20 cellular contexts compared by ENCODE assay signal in genomic region chr9:104313396-104314110, GRCh38.
"Had no signal": no experiment of that assay in that cellular context is flagged by ENCODE, and none has a peak within 500 bp of the region (broad histone marks: within the 10 kb centered on the region; RNA-seq: fewer than 3 reads in every experiment).

No MANE protein-coding gene starts in this region.

- H3K4me3 ChIP-seq: colonic mucosa, dorsolateral prefrontal cortex, left lung, transverse colon had no signal

- ATAC-seq: effector memory CD8-positive, alpha-beta T cell; esophagus mucosa; left lung; natural killer cell; stimulated activated naive B cell treated with anti-CD40 and anti-IgM and Interleukin-4, amounts not matched to agents 10 μg/mL and 1 μg/mL and 100 μg/mL, for 72 hours had no signal

- DNase-seq: activated CD4-positive, alpha-beta memory T cell treated with anti-CD3 and anti-CD28 coated beads for 36 hours; activated CD4-positive, alpha-beta T cell treated with anti-CD3 and anti-CD28 coated beads for 48 hours; activated effector memory CD4-positive, alpha-beta T cell treated with anti-CD3 and anti-CD28 coated beads, Interleukin-2, amount 50 U/mL, for 16 hours; activated naive CD4-positive, alpha-beta T cell treated with anti-CD3 and anti-CD28 coated beads, Interleukin-2, amount 10 ng/mL, durations not matched to agents 7 days and 5 days; amygdala; colonic mucosa; dorsolateral prefrontal cortex; effector memory CD8-positive, alpha-beta T cell; hippocampal formation; kidney glomerular epithelial cell; left lung; mammary epithelial cell; midbrain; natural killer cell; retina; stimulated activated CD4-positive, alpha-beta T cell treated with anti-CD3 and anti-CD28 coated beads, Interleukin-2, amount 100 ng/mL, for 48 hours; stimulated activated CD8-positive, alpha-beta memory T cell treated with anti-CD3 and anti-CD28 coated beads, Interleukin-4, amount 100 ng/mL, for 48 hours; stimulated activated naive B cell treated with anti-CD40 and anti-IgM and Interleukin-4, amounts not matched to agents 10 μg/mL and 1 μg/mL and 100 μg/mL, for 72 hours; transverse colon had no signal
